In the genomic region with DNA sequence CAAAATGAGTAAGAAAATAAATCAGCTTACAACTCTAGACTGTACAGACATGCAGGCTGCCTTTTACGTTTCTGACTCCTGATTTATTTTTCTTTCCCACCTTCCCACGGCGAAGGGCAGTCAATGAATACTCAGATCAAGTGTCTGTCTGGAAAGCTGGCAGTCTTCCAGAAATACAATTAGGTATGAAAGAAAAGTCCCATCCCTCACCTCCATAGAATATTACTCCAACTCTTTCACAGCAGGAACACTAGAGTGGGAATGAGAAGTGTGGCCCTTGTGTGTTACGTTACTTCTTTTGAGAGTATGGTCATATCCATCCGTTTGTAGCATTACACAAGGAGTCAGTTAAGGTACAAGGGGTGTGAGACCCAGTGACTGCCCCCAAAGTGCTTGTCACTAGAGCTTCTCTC, we compare ENCODE assay signal across 15 cellular contexts. TPM values are rescaled to one million over a fixed set of nuclear protein-coding genes. Genes with fewer than 3 reads are reported as not detected.
DNase-seq lines count a peak whose midpoint lies in the region; FAIRE-seq and TF ChIP-seq lines count a peak whose summit lies in the region.
"Had no signal": no experiment of that assay in that cellular context is flagged by ENCODE, and none has a peak within 500 bp of the region (broad histone marks: within the 10 kb centered on the region; RNA-seq: fewer than 3 reads in every experiment).

No MANE protein-coding gene starts in this region.

- FAIRE-seq in endothelial cell of umbilical vein (lab: Jason Lieb, UNC) (no peak), frontal cortex (lab: Jason Lieb, UNC) (no peak)
- FAIRE-seq: keratinocyte had no signal

- H3K4me3 Mint-ChIP-seq in Calu3 (ENCODE audit: low read depth, unreplicated experiment), result no peak overlapping the region

- CTCF ChIA-PET in endothelial cell of umbilical vein (lab: Charles Lee), result interaction anchor here (1.0 to 6.6 kb wide), 6 partner anchors 18 to 731 kb away, joined by 4 to 68 read pairs (median 10); no protein-coding TSS in a partner anchor
- CTCF ChIA-PET in Calu3 (lab: Charles Lee), result no interaction called here

- H3K9ac ChIP-seq in endothelial cell of umbilical vein (replicated peaks; ENCODE audit: extremely low read depth, insufficient read depth, low read length) (peak overlapping the region; percentile 4), subcutaneous abdominal adipose tissue (ENCODE audit: low read length in 5 of 5) (no peak overlapping the region)

- H3K27ac ChIP-seq in endothelial cell of umbilical vein (ENCODE audit: insufficient read depth, low read depth, low read length) (peak overlapping the region; percentile 71), subcutaneous abdominal adipose tissue (ENCODE audit: low read depth, low read length) (peak overlapping the region; percentile 81)

- H3K4me3 ChIP-seq in endothelial cell of umbilical vein (replicated peaks in 1 of 3; ENCODE audit: insufficient read depth in 1 of 3, low read depth in 1 of 3, low read length in 3 of 3) (no peak overlapping the region), subcutaneous abdominal adipose tissue (ENCODE audit: low read depth in 1 of 5, low read length in 5 of 5) (no peak overlapping the region)

- no peaks in the 10 kb centered on the region for H3K9me3 Mint-ChIP-seq in Calu3 (ENCODE audit: low read depth, unreplicated experiment)
- H3K9me3 Mint-ChIP-seq: stimulated activated naive CD8-positive, alpha-beta T cell treated with anti-CD3 and anti-CD28 coated beads, Interleukin-15, Interleukin-2, amounts not matched to agents 100 ng/mL and 50 ng/mL, for 24 hours had no signal

- POLR2A ChIA-PET in endothelial cell of umbilical vein (lab: Charles Lee), result no interaction called here

- DNase-seq in NCI-H1092 treated with DMSO at 0.1 percent for 48 hours (lab: John Stamatoyannopoulos, UW) (peak; percentile 23), NCI-H1092 (lab: John Stamatoyannopoulos, UW) (no peak), NCI-H2227 treated with DMSO at 0.1 percent for 48 hours (lab: John Stamatoyannopoulos, UW) (peak; percentile 80), endothelial cell of umbilical vein (ENCODE audit: low read depth, low spot score) (peak; percentile 35), Calu3 (no peak), NCI-H524 treated with DMSO at 0.1 percent for 48 hours (lab: John Stamatoyannopoulos, UW) (no peak), frontal cortex (ENCODE audit: low spot score in 2 of 2) (no peak)
- DNase-seq: activated T-cell treated with anti-CD3 and anti-CD28 coated beads, Interleukin-2, amount 50 U/mL, for 48 hours; DND-41; esophagus squamous epithelium; NCI-H1930; stimulated activated CD4-positive, alpha-beta T cell treated with anti-CD3 and anti-CD28 coated beads, Interleukin-2, amount 100 ng/mL, for 24 hours had no signal

- H3K36me3 Mint-ChIP-seq in Calu3 (ENCODE audit: insufficient read depth, unreplicated experiment), result peaks cover 19% of the 10 kb centered on the region

- intact Hi-C loops in endothelial cell of umbilical vein (cut with micrococcal nuclease), result no loop called here
- intact Hi-C loops in Calu3 (cut with micrococcal nuclease; ENCODE audit: unreplicated experiment), result loop anchor here (5.0 kb wide), 3 partner anchors 34 to 126 kb away; no protein-coding TSS in a partner anchor

- peaks cover 31% of the 10 kb centered on the region for H3K79me2 ChIP-seq in endothelial cell of umbilical vein (ENCODE audit: control insufficient read depth, insufficient read depth, low read length)

- no peaks in the 10 kb centered on the region for H3K27me3 Mint-ChIP-seq in Calu3 (ENCODE audit: unreplicated experiment)

- H3K4me1 ChIP-seq in endothelial cell of umbilical vein (ENCODE audit: control insufficient read depth, extremely low read depth, insufficient read depth, low read length), result peaks cover 56% of the 10 kb centered on the region
- H3K4me1 ChIP-seq in subcutaneous abdominal adipose tissue (ENCODE audit: control insufficient read depth in 5 of 5, insufficient read depth in 5 of 5, low read length in 5 of 5), result peaks cover 4 to 45% (median 34%) of the 10 kb centered on the region in 5 donors

- H3K36me3 ChIP-seq in endothelial cell of umbilical vein (ENCODE audit: control insufficient read depth in 2 of 2, extremely low read depth in 1 of 2, insufficient read depth in 2 of 2, low read length in 2 of 2) (no peaks in the 10 kb centered on the region), subcutaneous abdominal adipose tissue (ENCODE audit: control insufficient read depth in 5 of 5, insufficient read depth in 5 of 5, low read length in 5 of 5) (no peaks in the 10 kb centered on the region)
- H3K36me3 ChIP-seq: esophagus squamous epithelium had no signal

- BruUV-seq in endothelial cell of umbilical vein (replicated peaks; lab: Mats Ljungman, UMichigan) (no TSS peak), Calu3 (replicated peaks; lab: Mats Ljungman, UMichigan) (no TSS peak)

- no peaks in the 10 kb centered on the region for H4K20me1 ChIP-seq in endothelial cell of umbilical vein (replicated peaks; ENCODE audit: control insufficient read depth, extremely low read depth, insufficient read depth, low read length)

- H2AFZ ChIP-seq in endothelial cell of umbilical vein (ENCODE audit: low read depth, low read length), result no peak overlapping the region

- peak overlapping the region; percentile 23 for H3K4me2 ChIP-seq in endothelial cell of umbilical vein (ENCODE audit: insufficient read depth, low read length)

- no peaks in the 10 kb centered on the region for H3K27me3 ChIP-seq in endothelial cell of umbilical vein (ENCODE audit: control insufficient read depth in 2 of 2, insufficient read depth in 2 of 2, low read length in 2 of 2)
- H3K27me3 ChIP-seq in subcutaneous abdominal adipose tissue (ENCODE audit: control insufficient read depth in 5 of 5, insufficient read depth in 4 of 5, low read length in 5 of 5), result no peaks in the 10 kb centered on the region

- H3K9me1 ChIP-seq in endothelial cell of umbilical vein (replicated peaks; ENCODE audit: control insufficient read depth, extremely low read depth, insufficient read depth, low read length), result no peaks in the 10 kb centered on the region

- dilution Hi-C loops in endothelial cell of umbilical vein (cut with MboI; ENCODE audit: extremely low pct_ligation_motif_present, low sequenced_read_pairs), result no loop called here

- H3K9me3 ChIP-seq in endothelial cell of umbilical vein (replicated peaks; ENCODE audit: control insufficient read depth, insufficient read depth, low read length), result no peaks in the 10 kb centered on the region
- H3K9me3 ChIP-seq in subcutaneous abdominal adipose tissue (ENCODE audit: control insufficient read depth in 5 of 5, low read length in 5 of 5), result no peaks in the 10 kb centered on the region
- H3K9me3 ChIP-seq: esophagus squamous epithelium had no signal

- H3K27ac Mint-ChIP-seq in Calu3 (ENCODE audit: unreplicated experiment), result no peak overlapping the region
- H3K27ac Mint-ChIP-seq: stimulated activated naive CD8-positive, alpha-beta T cell treated with anti-CD3 and anti-CD28 coated beads, Interleukin-15, Interleukin-2, amounts not matched to agents 100 ng/mL and 50 ng/mL, for 24 hours had no signal

- TF ChIP-seq CTCF in endothelial cell of umbilical vein (IDR thresholded peaks at IDR 0.05; ENCODE audit: extremely low read depth in 1 of 2, insufficient read depth in 1 of 2, low read depth in 1 of 2, low read length in 2 of 2), result no peak
- no peak for TF ChIP-seq CTCF in Calu3 (IDR thresholded peaks at IDR 0.05; ENCODE audit: unreplicated experiment)

- no peak for TF ChIP-seq POLR2A in endothelial cell of umbilical vein (IDR thresholded peaks at IDR 0.05; ENCODE audit: low read depth, low read length)

- peaks cover 31% of the 10 kb centered on the region for H3K4me1 Mint-ChIP-seq in Calu3 (ENCODE audit: low read depth, unreplicated experiment)

TF ChIP-seq in endothelial cell of umbilical vein, 7 proteins besides CTCF, POLR2A, EP300 and RAD21:
- no peak for TF ChIP-seq POLR2AphosphoS5 (IDR thresholded peaks at IDR 0.05; ENCODE audit: insufficient read depth, low read depth, low read length)
- no peak for TF ChIP-seq GATA2 (IDR thresholded peaks at IDR 0.05; ENCODE audit: insufficient read depth, insufficient read length, low read depth, low read length)
- TF ChIP-seq JUN (IDR thresholded peaks at IDR 0.05; ENCODE audit: borderline replicate concordance, insufficient read depth, insufficient read length, low read depth), result no peak
- TF ChIP-seq EZH2 (IDR thresholded peaks at IDR 0.05; ENCODE audit: borderline replicate concordance, low read depth, low read length, severe bottlenecking), result no peak
- no peak for TF ChIP-seq MYC (IDR thresholded peaks at IDR 0.05; ENCODE audit: low read depth, low read length)

RNA-seq across cellular contexts. Expression of a gene that starts 1.3 kb away (rescaled TPM):
- 82.6 and 93.2 TPM in 2 replicates for total RNA-seq in endothelial cell of umbilical vein
- 20.2 and 27.9 TPM in 2 replicates for polyA plus RNA-seq in endothelial cell of umbilical vein
- polyA plus RNA-seq in endothelial cell of umbilical vein (2011; cell fraction: cytosol; rRNA removed), result 38.3 and 43.8 TPM in 2 replicates
- 32.8 and 39.4 TPM in 2 replicates for polyA plus RNA-seq in endothelial cell of umbilical vein (2011; cell fraction: nucleus; rRNA removed)
- 146 and 147 TPM in 2 replicates for polyA plus RNA-seq in endothelial cell of umbilical vein (2012)
- 45.3 and 50.5 TPM in 2 replicates for polyA minus RNA-seq in endothelial cell of umbilical vein
- polyA minus RNA-seq in endothelial cell of umbilical vein (2011; cell fraction: cytosol; rRNA and poly(A)+ RNA removed), result 5.2 TPM
- 13.8 and 18.5 TPM in 2 replicates for polyA minus RNA-seq in endothelial cell of umbilical vein (2011; cell fraction: nucleus; rRNA and poly(A)+ RNA removed)
- total RNA-seq in Calu3 (2022), result 12.6 and 12.7 TPM in 2 replicates
- 2.0 TPM for total RNA-seq in frontal cortex

Comparison
In these comparisons a context has a peak if more than half of its experiments do, and no peak if none do; other contexts are left out.
1. DNase-seq: peak in NCI-H1092 treated with DMSO at 0.1 percent for 48 hours (single experiment), NCI-H2227 treated with DMSO at 0.1 percent for 48 hours (single experiment) and endothelial cell of umbilical vein (single experiment); none in NCI-H1092 (single experiment), Calu3 (single experiment), NCI-H524 treated with DMSO at 0.1 percent for 48 hours (single experiment) and frontal cortex (0 of 2).